8 cellular contexts compared by ENCODE assay signal in genomic region chr15:41557673-41558399, GRCh38. TPM values are rescaled to one million over a fixed set of nuclear protein-coding genes. Genes with fewer than 3 reads are reported as not detected.
A peak's percentile ranks its signal among the peaks of the same experiment; 100 is the strongest.
DNase-seq lines count a peak whose midpoint lies in the region; ATAC-seq and TF ChIP-seq lines count a peak whose summit lies in the region.

No MANE protein-coding gene starts in this region.

- H3K27me3 ChIP-seq in SK-N-SH (ENCODE audit: insufficient read depth) (no peaks in the 10 kb centered on the region), parathyroid adenoma (ENCODE audit: control insufficient read depth, insufficient read depth, low read length) (no peaks in the 10 kb centered on the region), thoracic aorta (replicated peaks; ENCODE audit: insufficient read depth) (no peaks in the 10 kb centered on the region)

- H2AFZ ChIP-seq in SK-N-SH (ENCODE audit: low read depth), result peak overlapping the region; percentile 64; the same call in 1 of the 2 replicates
- no peak overlapping the region for H2AFZ ChIP-seq in parathyroid adenoma

- 11% methylated on average over 7 of the region's 7 CpGs for WGBS in SK-N-SH (ENCODE audit: low lambda C conversion rate)

- TF ChIP-seq RAD21 in SK-N-SH (IDR thresholded peaks at IDR 0.05; ENCODE audit: low read length), result peak; percentile 84

- 0 out of 4 replicates have a peak, but pooled peaks of 1 of the 2 experiments have one; percentile 17 for TF ChIP-seq EP300 in SK-N-SH (IDR thresholded peaks at IDR 0.05; ENCODE audit: borderline replicate concordance in 1 of 2, low read depth in 1 of 2, low read length in 1 of 2)

- DNase-seq in NCI-H1436 (lab: John Stamatoyannopoulos, UW) (peak; percentile 61), NCI-H1436 treated with DMSO at 0.1 percent for 48 hours (lab: John Stamatoyannopoulos, UW) (no peak), Kasumi-1 (lab: John Stamatoyannopoulos, UW) (peak; percentile 38 to 45), SK-N-SH (peak; percentile 89), globus pallidus (ENCODE audit: low spot score) (peak; percentile 92), thoracic aorta (ENCODE audit: low spot score) (no peak)
- DNase-seq in activated naive CD4-positive, alpha-beta T cell treated with anti-CD3 and anti-CD28 coated beads, Interleukin-2, amount 10 ng/mL, durations not matched to agents 7 days and 5 days, result peak; percentile 79

- H3K4me2 ChIP-seq in SK-N-SH (peak overlapping the region; percentile 83), parathyroid adenoma (ENCODE audit: low read length) (peak overlapping the region; percentile 28)

- peaks cover 29% of the 10 kb centered on the region for H3K4me1 Mint-ChIP-seq in activated naive CD4-positive, alpha-beta T cell treated with anti-CD3 and anti-CD28 coated beads, Interleukin-2, amount 10 ng/mL, durations not matched to agents 7 days and 5 days

- H3K36me3 ChIP-seq in SK-N-SH (replicated peaks in 1 of 2; ENCODE audit: control insufficient read depth in 1 of 2, insufficient read depth in 2 of 2, low read length in 1 of 2), result no peaks in the 10 kb centered on the region
- H3K36me3 ChIP-seq in parathyroid adenoma (ENCODE audit: control insufficient read depth, insufficient read depth, low read length), result no peaks in the 10 kb centered on the region
- H3K36me3 ChIP-seq in thoracic aorta, result no peaks in the 10 kb centered on the region

- H3K9me3 ChIP-seq in SK-N-SH, result no peaks in the 10 kb centered on the region
- no peaks in the 10 kb centered on the region for H3K9me3 ChIP-seq in parathyroid adenoma (ENCODE audit: control insufficient read depth, low read length)
- H3K9me3 ChIP-seq in thoracic aorta, result no peaks in the 10 kb centered on the region

- POLR2A ChIA-PET in SK-N-SH (lab: Yijun Ruan, JAX), result interaction anchor here (0.5 to 2.2 kb wide), 4 partner anchors 14 to 268 kb away, joined by 3 to 16 read pairs (median 3); partner anchors contain the start of genes MAPKBP1 and RPAP1

- H3F3A ChIP-seq in SK-N-SH (replicated peaks; ENCODE audit: insufficient read depth), result peaks cover 23% of the 10 kb centered on the region

- TF ChIP-seq CTCF in SK-N-SH (IDR thresholded peaks at IDR 0.05) (peak; percentile 99), parathyroid adenoma (IDR thresholded peaks at IDR 0.05) (peak; percentile 45), thoracic aorta (IDR thresholded peaks at IDR 0.05) (peak; percentile 58)

- H3K9ac ChIP-seq in SK-N-SH (peak overlapping the region; percentile 47; the same call in 1 of the 2 replicates), parathyroid adenoma (no peak overlapping the region)

- H3K9me3 Mint-ChIP-seq in activated naive CD4-positive, alpha-beta T cell treated with anti-CD3 and anti-CD28 coated beads, Interleukin-2, amount 10 ng/mL, durations not matched to agents 7 days and 5 days, result no peaks in the 10 kb centered on the region

- H3K36me3 Mint-ChIP-seq in activated naive CD4-positive, alpha-beta T cell treated with anti-CD3 and anti-CD28 coated beads, Interleukin-2, amount 10 ng/mL, durations not matched to agents 7 days and 5 days, result peaks cover 2% of the 10 kb centered on the region

- H3K4me1 ChIP-seq in SK-N-SH (ENCODE audit: control insufficient read depth in 1 of 2, insufficient read depth in 2 of 2, low read depth in 1 of 2, low read length in 1 of 2) (peaks cover 4 to 21% of the 10 kb centered on the region in 2 experiments; a peak in 3 of 4 replicates), parathyroid adenoma (no peaks in the 10 kb centered on the region), thoracic aorta (ENCODE audit: control insufficient read depth in 1 of 2, low read depth in 2 of 2) (peaks cover 4 to 26% of the 10 kb centered on the region in 2 donors)

- peaks cover 71% of the 10 kb centered on the region for H3K27me3 Mint-ChIP-seq in activated naive CD4-positive, alpha-beta T cell treated with anti-CD3 and anti-CD28 coated beads, Interleukin-2, amount 10 ng/mL, durations not matched to agents 7 days and 5 days

- H3K9me2 ChIP-seq in SK-N-SH, result no peaks in the 10 kb centered on the region

- H3K4me3 ChIP-seq in SK-N-SH (ENCODE audit: low read depth in 2 of 2, low read length in 1 of 2), result peak overlapping the region; percentile 58 to 60
- no peak overlapping the region for H3K4me3 ChIP-seq in parathyroid adenoma (ENCODE audit: low read depth, low read length)
- peak overlapping the region; percentile 83 for H3K4me3 ChIP-seq in thoracic aorta

- CTCF ChIA-PET in SK-N-SH (lab: Yijun Ruan, JAX), result interaction anchor here (0.6 to 2.6 kb wide), 49 partner anchors 9 to 415 kb away, joined by 3 to 20 read pairs (median 4); partner anchors contain the start of genes MGA and RPAP1
- CTCF ChIA-PET in activated naive CD4-positive, alpha-beta T cell treated with anti-CD3 and anti-CD28 coated beads, Interleukin-2, amount 10 ng/mL, durations not matched to agents 7 days and 5 days (lab: Charles Lee), result interaction anchor here (0.7 to 2.1 kb wide), 10 partner anchors 9 to 505 kb away, joined by 3 to 8 read pairs (median 3); no protein-coding TSS in a partner anchor

- peak overlapping the region; percentile 84 for H3K4me3 Mint-ChIP-seq in activated naive CD4-positive, alpha-beta T cell treated with anti-CD3 and anti-CD28 coated beads, Interleukin-2, amount 10 ng/mL, durations not matched to agents 7 days and 5 days

- H4K20me1 ChIP-seq in SK-N-SH (ENCODE audit: insufficient read depth), result no peaks in the 10 kb centered on the region

- H3K27ac ChIP-seq in SK-N-SH (ENCODE audit: low read depth in 2 of 2, low read length in 1 of 2) (peak overlapping the region; percentile 30 to 45), parathyroid adenoma (no peak overlapping the region), thoracic aorta (peak overlapping the region in 1 of 2 donors; percentile 32)

- ATAC-seq in thoracic aorta (ENCODE audit: insufficient number of reproducible peaks, low FRiP score, low read depth), result peak; percentile 11

- H3K79me2 ChIP-seq in SK-N-SH (ENCODE audit: insufficient read depth), result no peaks in the 10 kb centered on the region
- no peaks in the 10 kb centered on the region for H3K79me2 ChIP-seq in parathyroid adenoma

- H3K27ac Mint-ChIP-seq in activated naive CD4-positive, alpha-beta T cell treated with anti-CD3 and anti-CD28 coated beads, Interleukin-2, amount 10 ng/mL, durations not matched to agents 7 days and 5 days, result peak overlapping the region; percentile 86

TF ChIP-seq in SK-N-SH, 30 proteins besides CTCF, POLR2A, EP300 and RAD21:
- no peak for TF ChIP-seq EZH2phosphoT487 (IDR thresholded peaks at IDR 0.05; ENCODE audit: borderline replicate concordance, low read depth)
- no peak for TF ChIP-seq MEF2A (IDR thresholded peaks at IDR 0.05; ENCODE audit: borderline replicate concordance, low read depth)
- no peak for TF ChIP-seq TAF1 (IDR thresholded peaks at IDR 0.05; ENCODE audit: borderline replicate concordance, low read depth, low read length)
- no peak for TF ChIP-seq RFX5 (IDR thresholded peaks at IDR 0.05; ENCODE audit: low read length)
- no peak for TF ChIP-seq SIN3A (IDR thresholded peaks at IDR 0.05; ENCODE audit: borderline replicate concordance, low read depth, low read length)
- no peak for TF ChIP-seq FOXM1 (IDR thresholded peaks at IDR 0.05; ENCODE audit: low read depth)
- TF ChIP-seq GABPA (IDR thresholded peaks at IDR 0.05; ENCODE audit: low read depth), result no peak
- TF ChIP-seq ELF1 (IDR thresholded peaks at IDR 0.05), result no peak
- TF ChIP-seq FOXJ3 (CRISPR knock-in tag; IDR thresholded peaks at IDR 0.05), result peak; percentile 67
- peak; percentile 8; the same call in 1 of the 2 replicates for TF ChIP-seq GATA2 (CRISPR knock-in tag; IDR thresholded peaks at IDR 0.05)
- peak; percentile 74 for TF ChIP-seq MXI1 (IDR thresholded peaks at IDR 0.05; ENCODE audit: low read depth, low read length)
- TF ChIP-seq MAX (IDR thresholded peaks at IDR 0.05; ENCODE audit: low read depth), result peak; percentile 38
- no peak for TF ChIP-seq NRF1 (IDR thresholded peaks at IDR 0.05; ENCODE audit: low read depth, low read length)
- TF ChIP-seq RCOR1 (IDR thresholded peaks at IDR 0.05; ENCODE audit: low read length), result no peak
- peak; percentile 81 for TF ChIP-seq SMC3 (IDR thresholded peaks at IDR 0.05; ENCODE audit: low read depth, low read length)
- TF ChIP-seq USF1 (IDR thresholded peaks at IDR 0.05; ENCODE audit: borderline replicate concordance, low read depth), result no peak

RNA-seq across cellular contexts. Expression of gene TYRO3, which starts 1.2 kb away (rescaled TPM):
- 8.7 and 10.3 TPM in 2 replicates for polyA plus RNA-seq in SK-N-SH (2012; rRNA removed)
- 4.9 and 8.9 TPM in 2 replicates for polyA plus RNA-seq in SK-N-SH (2012; cell fraction: cytosol; rRNA removed)
- 9.2 and 10.5 TPM in 2 replicates for polyA plus RNA-seq in SK-N-SH (2012; cell fraction: nucleus; rRNA removed)
- 1 to 10 TPM; 5.4 to 8.8 TPM for total RNA-seq in thoracic aorta

RNA-seq across cellular contexts. Expression of gene RPAP1, which starts 13.8 kb away (rescaled TPM):
- 18.0 and 20.2 TPM in 2 replicates for polyA plus RNA-seq in SK-N-SH (2012; rRNA removed)
- polyA plus RNA-seq in SK-N-SH (2012; cell fraction: cytosol; rRNA removed), result 8.4 and 10.4 TPM in 2 replicates
- 54.9 and 55.9 TPM in 2 replicates for polyA plus RNA-seq in SK-N-SH (2012; cell fraction: nucleus; rRNA removed)
- 10 to 100 TPM; 14.7 to 19.2 TPM for total RNA-seq in thoracic aorta

RNA-seq across cellular contexts. Expression of gene LTK, which starts 44.2 kb away (rescaled TPM):
- polyA plus RNA-seq in SK-N-SH (2012; rRNA removed), result 0.06 and 0.07 TPM in 2 replicates
- 0.01 and 0.07 TPM in 2 replicates for polyA plus RNA-seq in SK-N-SH (2012; cell fraction: cytosol; rRNA removed)
- polyA plus RNA-seq in SK-N-SH (2012; cell fraction: nucleus; rRNA removed), result 0.87 and 1.6 TPM in 2 replicates
- under 1 TPM; 0.35 to 0.81 TPM for total RNA-seq in thoracic aorta

Comparison
In these comparisons a context has a peak if more than half of its experiments do, and no peak if none do; other contexts are left out.
1. DNase-seq: peak in NCI-H1436 (single experiment), Kasumi-1 (2 of 2), SK-N-SH (single experiment), activated naive CD4-positive, alpha-beta T cell treated with anti-CD3 and anti-CD28 coated beads, Interleukin-2, amount 10 ng/mL, durations not matched to agents 7 days and 5 days (single experiment) and globus pallidus (single experiment); none in NCI-H1436 treated with DMSO at 0.1 percent for 48 hours (single experiment) and thoracic aorta (single experiment).
2. CTCF ChIP-seq: peak in every context shown above with its lines; median percentile 99 in SK-N-SH; 58 in thoracic aorta; 45 in parathyroid adenoma.